In the genomic region with DNA sequence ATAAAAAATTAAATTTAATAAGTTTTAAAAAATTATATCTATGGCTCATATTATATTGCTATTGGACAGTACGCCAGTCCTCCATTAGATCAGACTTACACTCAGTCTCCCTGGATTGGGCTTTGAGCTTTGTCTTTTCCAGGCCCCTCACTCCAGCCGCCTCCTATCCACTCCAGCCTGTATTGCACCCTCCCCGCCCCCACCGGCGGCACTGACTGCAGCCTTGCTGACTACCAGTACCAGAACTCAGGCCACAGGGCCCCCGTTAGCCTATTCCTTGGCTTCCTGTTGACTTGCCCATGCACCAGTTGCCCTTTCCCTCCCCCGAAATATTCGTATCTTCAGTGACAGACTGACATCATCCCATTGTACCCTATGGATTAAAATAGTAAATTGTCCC, we compare ENCODE assay signal across 30 cellular contexts.
"Had no signal": no experiment of that assay in that cellular context is flagged by ENCODE, and none has a peak within 500 bp of the region (broad histone marks: within the 10 kb centered on the region; RNA-seq: fewer than 3 reads in every experiment).

No MANE protein-coding gene starts in this region.

- H3K27ac ChIP-seq: epithelial cell of prostate, gastrocnemius medialis, heart left ventricle, hepatocyte, prostate gland, right atrium auricular region, testis, tibial artery had no signal

- H3K4me3 ChIP-seq: gastrocnemius medialis, heart left ventricle, hepatocyte, lung, prostate gland, right atrium auricular region, smooth muscle cell, testis, tibial artery had no signal

- H3K4me2 ChIP-seq: hepatocyte, smooth muscle cell had no signal

- H3K79me2 ChIP-seq: hepatocyte had no signal

- H3K27ac Mint-ChIP-seq: effector memory CD8-positive, alpha-beta T cell; memory B cell; mesothelial cell of epicardium; naive thymus-derived CD4-positive, alpha-beta T cell; nephron; stimulated activated naive CD8-positive, alpha-beta T cell treated with anti-CD3 and anti-CD28 coated beads, Interleukin-15, amount 100 ng/mL, for 72 hours; type B pancreatic cell had no signal

- H3K36me3 ChIP-seq: gastrocnemius medialis, heart left ventricle, prostate gland, right atrium auricular region, tibial artery had no signal

- FAIRE-seq: kidney had no signal

- H3K4me1 Mint-ChIP-seq: memory B cell; mesothelial cell of epicardium; nephron; stimulated activated naive CD8-positive, alpha-beta T cell treated with anti-CD3 and anti-CD28 coated beads, Interleukin-15, amount 100 ng/mL, for 72 hours had no signal

- DNase-seq: cerebellar nuclear complex; cortex of kidney; effector memory CD8-positive, alpha-beta T cell; foreskin fibroblast; gastrocnemius medialis; heart left ventricle; kidney; naive thymus-derived CD4-positive, alpha-beta T cell; nucleus accumbens; stimulated activated CD4-positive, alpha-beta T cell treated with anti-CD3 and anti-CD28 coated beads, Interleukin-12 subunit alpha, Interleukin-12 subunit beta, amount 100 ng/mL, for 4 hours; stimulated activated CD4-positive, alpha-beta T cell treated with anti-CD3 and anti-CD28 coated beads, Interleukin-1b, Interleukin-23, amount 100 ng/mL, for 48 hours; stimulated activated CD4-positive, alpha-beta T cell treated with anti-CD3 and anti-CD28 coated beads, Interleukin-4, amount 100 ng/mL, for 1 hour; stimulated activated CD8-positive, alpha-beta memory T cell treated with anti-CD3 and anti-CD28 coated beads, Interleukin-4, amount 100 ng/mL, for 48 hours; stimulated activated naive CD4-positive, alpha-beta T cell; stimulated activated naive CD8-positive, alpha-beta T cell treated with anti-CD3 and anti-CD28 coated beads, Interleukin-15, amount 100 ng/mL, for 72 hours; testis; tibial artery had no signal

- H3K4me1 ChIP-seq: gastrocnemius medialis, heart left ventricle, prostate gland, right atrium auricular region, tibial artery had no signal

- H2AFZ ChIP-seq: hepatocyte had no signal

- H3K27me3 Mint-ChIP-seq: memory B cell, type B pancreatic cell had no signal

- ATAC-seq: effector memory CD8-positive, alpha-beta T cell; esophagus mucosa; gastrocnemius medialis; heart left ventricle; left lobe of liver; naive thymus-derived CD4-positive, alpha-beta T cell; sciatic nerve; stimulated activated naive CD8-positive, alpha-beta T cell treated with anti-CD3 and anti-CD28 coated beads, Interleukin-15, amount 100 ng/mL, for 72 hours had no signal

- H3K9me3 Mint-ChIP-seq: effector memory CD8-positive, alpha-beta T cell; memory B cell; mesothelial cell of epicardium; naive thymus-derived CD4-positive, alpha-beta T cell; nephron; stimulated activated naive CD8-positive, alpha-beta T cell treated with anti-CD3 and anti-CD28 coated beads, Interleukin-15, amount 100 ng/mL, for 72 hours; type B pancreatic cell had no signal

- H3K27me3 ChIP-seq: gastrocnemius medialis, heart left ventricle, right atrium auricular region, testis, tibial artery had no signal

- H3K9me3 ChIP-seq: gastrocnemius medialis, heart left ventricle, prostate gland, right atrium auricular region, testis, tibial artery had no signal

- H3K36me3 Mint-ChIP-seq: memory B cell; mesothelial cell of epicardium; naive thymus-derived CD4-positive, alpha-beta T cell; type B pancreatic cell had no signal

- H3K4me3 Mint-ChIP-seq: effector memory CD8-positive, alpha-beta T cell; memory B cell; mesothelial cell of epicardium; naive thymus-derived CD4-positive, alpha-beta T cell; nephron; stimulated activated naive CD8-positive, alpha-beta T cell treated with anti-CD3 and anti-CD28 coated beads, Interleukin-15, amount 100 ng/mL, for 72 hours; type B pancreatic cell had no signal
